In genomic region chr5:66987540-66987939, GRCh38 we compare ENCODE assay signal across 15 cellular contexts.
A peak's percentile ranks its signal among the peaks of the same experiment; 100 is the strongest.
DNase-seq lines count a peak whose midpoint lies in the region; ATAC-seq, FAIRE-seq and TF ChIP-seq lines count a peak whose summit lies in the region.
"Had no signal": no experiment of that assay in that cellular context is flagged by ENCODE, and none has a peak within 500 bp of the region (broad histone marks: within the 10 kb centered on the region; RNA-seq: fewer than 3 reads in every experiment).

No MANE protein-coding gene starts in this region.

- intact Hi-C loops in IMR-90 (cut with micrococcal nuclease), result loop anchor here (1.0 kb wide), 1 partner anchor 27 kb away; no protein-coding TSS in a partner anchor
- intact Hi-C loops in endothelial cell of umbilical vein (cut with micrococcal nuclease), result loop anchor here (1.0 to 5.0 kb wide), 3 partner anchors 105 to 222 kb away; no protein-coding TSS in a partner anchor
- intact Hi-C loops in HepG2 (cut with micrococcal nuclease; ENCODE audit: unreplicated experiment), result loop anchor here (5.0 kb wide), 1 partner anchor 110 kb away; no protein-coding TSS in a partner anchor
- intact Hi-C loops in pancreas (cut with DNase I), result no loop called here

- H3K4me3 Mint-ChIP-seq in WTC11, result no peak overlapping the region
- H3K4me3 Mint-ChIP-seq: CD4-positive, alpha-beta memory T cell had no signal

- BruUV-seq in IMR-90 (replicated peaks; lab: Mats Ljungman, UMichigan) (no TSS peak), endothelial cell of umbilical vein (replicated peaks; lab: Mats Ljungman, UMichigan) (no TSS peak), HepG2 (replicated peaks; lab: Mats Ljungman, UMichigan) (no TSS peak)

- no CpG with 5 or more reads among the region's 3 CpGs for WGBS in IMR-90 (ENCODE audit: extremely low coverage in 2 of 2, insufficient read length in 1 of 2), 2 experiments
- WGBS in HepG2 (ENCODE audit: low lambda C conversion rate), result 52% methylated on average over 3 of the region's 3 CpGs
- WGBS in pancreas, 2 donors, result 38 to 39% methylated on average over 3 of the region's 3 CpGs

- H4K91ac ChIP-seq in IMR-90 (ENCODE audit: insufficient read depth, low read depth, low read length), result no peak overlapping the region

- H3K27ac ChIP-seq in IMR-90 (ENCODE audit: insufficient read depth, low read length) (peak overlapping the region; percentile 32; the same call in 1 of the 2 replicates), endothelial cell of umbilical vein (ENCODE audit: insufficient read depth, low read depth, low read length) (no peak overlapping the region), HepG2 (ENCODE audit: extremely low read length, insufficient read depth, low read length) (no peak overlapping the region), pancreas (no peak overlapping the region)
- H3K27ac ChIP-seq: C4-2B, GM23248 had no signal

- no peak for TF ChIP-seq RAD21 in IMR-90 (IDR thresholded peaks at IDR 0.05; ENCODE audit: low read length)
- no peak for TF ChIP-seq RAD21 in HepG2 (CRISPR knock-in tag; IDR thresholded peaks at IDR 0.05)

- DNase-seq in IMR-90 (no peak), endothelial cell of umbilical vein (ENCODE audit: low read depth, low spot score) (no peak), HepG2 (ENCODE audit: low spot score) (no peak), pancreas (no peak), MV-4-11 (lab: John Stamatoyannopoulos, UW) (no peak), WTC11 (ENCODE audit: low spot score) (no peak), kidney tubule cell (ENCODE audit: low spot score) (no peak)
- DNase-seq: BE2C, DMS153, DMS79 treated with DMSO at 0.1 percent for 48 hours had no signal

- no peak overlapping the region for H3K23ac ChIP-seq in IMR-90 (ENCODE audit: low read depth, low read length)

- H3K4me1 ChIP-seq in IMR-90 (ENCODE audit: control insufficient read depth, insufficient read depth, low read length) (peaks cover 6% of the 10 kb centered on the region), endothelial cell of umbilical vein (ENCODE audit: control insufficient read depth, extremely low read depth, insufficient read depth, low read length) (no peaks in the 10 kb centered on the region), HepG2 (ENCODE audit: insufficient read depth, low read length) (peaks cover 28% of the 10 kb centered on the region), pancreas (peaks cover 0 to 9% (median 0%) of the 10 kb centered on the region in 3 donors)
- H3K4me1 ChIP-seq: BE2C had no signal

- no peaks in the 10 kb centered on the region for H3K27me3 Mint-ChIP-seq in WTC11 (ENCODE audit: low read depth)
- H3K27me3 Mint-ChIP-seq: CD4-positive, alpha-beta memory T cell had no signal

- in situ Hi-C loops in IMR-90 (cut with MboI; ENCODE audit: low sequenced_read_pairs) (no loop called here), HepG2 (cut with HindIII; ENCODE audit: extremely low pct_ligation_motif_present, low pct_unique_long_range_greater_than_20kb) (loop anchor here (10.0 kb wide), 1 partner anchor 217 kb away; no protein-coding TSS in a partner anchor)

- H4K5ac ChIP-seq in IMR-90 (ENCODE audit: low read depth, low read length), result no peak overlapping the region

- POLR2A ChIA-PET in IMR-90 (lab: Charles Lee; ENCODE audit: unreplicated experiment) (no interaction called here), endothelial cell of umbilical vein (lab: Charles Lee) (no interaction called here), HepG2 (lab: Yijun Ruan, JAX) (interaction anchor here (1.0 kb wide), 1 partner anchor 108 kb away, joined by 3 read pairs; no protein-coding TSS in a partner anchor), WTC11 (lab: Charles Lee) (no interaction called here)

- H3K4me3 ChIP-seq in IMR-90 (ENCODE audit: insufficient read depth, low read depth, low read length) (no peak overlapping the region), endothelial cell of umbilical vein (replicated peaks in 1 of 3; ENCODE audit: insufficient read depth in 1 of 3, low read depth in 1 of 3, low read length in 3 of 3) (no peak overlapping the region), HepG2 (replicated peaks in 1 of 3; ENCODE audit: insufficient read depth in 1 of 3, low read depth in 2 of 3, low read length in 3 of 3) (no peak overlapping the region), pancreas (no peak overlapping the region)
- H3K4me3 ChIP-seq: GM23248 had no signal

- no peak overlapping the region for H2AK9ac ChIP-seq in IMR-90 (replicated peaks; ENCODE audit: low read depth, low read length, poor library complexity)

- H2BK5ac ChIP-seq in IMR-90 (ENCODE audit: low read depth, low read length, poor library complexity, severe bottlenecking), result peak overlapping the region; percentile 47

- TF ChIP-seq POLR2A in IMR-90 (IDR thresholded peaks at IDR 0.05; ENCODE audit: low read depth, low read length) (no peak), endothelial cell of umbilical vein (IDR thresholded peaks at IDR 0.05; ENCODE audit: low read depth, low read length) (no peak), HepG2 (IDR thresholded peaks at IDR 0.05; ENCODE audit: insufficient read depth in 1 of 2, low read depth in 2 of 2, low read length in 2 of 2) (no peak)

- no peak overlapping the region for H3K27ac Mint-ChIP-seq in WTC11

- H3K36me3 Mint-ChIP-seq in WTC11, result no peaks in the 10 kb centered on the region
- H3K36me3 Mint-ChIP-seq: CD4-positive, alpha-beta memory T cell had no signal

- no peak overlapping the region for H2BK15ac ChIP-seq in IMR-90 (ENCODE audit: low read depth, low read length)

- no peaks in the 10 kb centered on the region for H3K9me3 Mint-ChIP-seq in WTC11
- H3K9me3 Mint-ChIP-seq: CD4-positive, alpha-beta memory T cell had no signal

- H4K20me1 ChIP-seq in IMR-90 (ENCODE audit: insufficient read depth, low read length), result no peaks in the 10 kb centered on the region
- no peaks in the 10 kb centered on the region for H4K20me1 ChIP-seq in endothelial cell of umbilical vein (replicated peaks; ENCODE audit: control insufficient read depth, extremely low read depth, insufficient read depth, low read length)
- no peaks in the 10 kb centered on the region for H4K20me1 ChIP-seq in HepG2 (ENCODE audit: insufficient read depth, low read length)

- H3K56ac ChIP-seq in IMR-90 (ENCODE audit: extremely low read depth, insufficient read depth, low read length), result no peak overlapping the region

- H3K79me2 ChIP-seq in endothelial cell of umbilical vein (ENCODE audit: control insufficient read depth, insufficient read depth, low read length) (no peaks in the 10 kb centered on the region), HepG2 (ENCODE audit: insufficient read depth, low read length) (no peaks in the 10 kb centered on the region)

- dilution Hi-C loops in IMR-90 (cut with HindIII; ENCODE audit: low sequenced_read_pairs, unreplicated experiment), result no loop called here
- dilution Hi-C loops in endothelial cell of umbilical vein (cut with MboI; ENCODE audit: extremely low pct_ligation_motif_present, low sequenced_read_pairs), result no loop called here

- H3K4ac ChIP-seq in IMR-90 (ENCODE audit: low read depth, low read length), result no peak overlapping the region

- no peak overlapping the region for H2BK20ac ChIP-seq in IMR-90 (ENCODE audit: low read depth, low read length)

- peak; percentile 12 for FAIRE-seq in endothelial cell of umbilical vein (lab: Jason Lieb, UNC)
- no peak for FAIRE-seq in HepG2 (lab: Jason Lieb, UNC)
- FAIRE-seq in pancreas (lab: Jason Lieb, UNC), result peak; percentile 5
- FAIRE-seq: G401.6, GM12891 had no signal

- no peak overlapping the region for H2AFZ ChIP-seq in IMR-90 (replicated peaks; ENCODE audit: low read length, poor library complexity)
- no peak overlapping the region for H2AFZ ChIP-seq in endothelial cell of umbilical vein (ENCODE audit: low read depth, low read length)
- H2AFZ ChIP-seq in HepG2 (ENCODE audit: low read length), result no peak overlapping the region

- no peak overlapping the region for H2AK5ac ChIP-seq in IMR-90 (ENCODE audit: low read depth, low read length)

- H3K9ac ChIP-seq in IMR-90 (ENCODE audit: low read depth, low read length) (no peak overlapping the region), endothelial cell of umbilical vein (replicated peaks; ENCODE audit: extremely low read depth, insufficient read depth, low read length) (no peak overlapping the region), HepG2 (ENCODE audit: insufficient read depth, low read depth, low read length) (no peak overlapping the region)
- H3K9ac ChIP-seq: GM23248 had no signal

- H3K18ac ChIP-seq in IMR-90 (ENCODE audit: low read depth, low read length), result no peak overlapping the region; the same call in 1 of the 2 replicates

- CTCF ChIA-PET in IMR-90 (lab: Yijun Ruan, JAX), result interaction anchor here (0.6 to 1.3 kb wide), 10 partner anchors 11 to 1542 kb away, joined by 3 to 5 read pairs (median 3); no protein-coding TSS in a partner anchor
- CTCF ChIA-PET in endothelial cell of umbilical vein (lab: Charles Lee), result interaction anchor here (0.6 to 4.3 kb wide), 20 partner anchors 9 to 221 kb away, joined by 3 to 21 read pairs (median 4); no protein-coding TSS in a partner anchor
- CTCF ChIA-PET in HepG2 (lab: Yijun Ruan, JAX; ENCODE audit: low intra/inter-chr PET ratio, low total read pairs), result interaction anchor here (1.3 to 1.6 kb wide), 2 partner anchors 162 to 222 kb away, joined by 6 to 9 read pairs; no protein-coding TSS in a partner anchor
- CTCF ChIA-PET in WTC11 (lab: Charles Lee), result interaction anchor here (0.6 to 1.4 kb wide), 6 partner anchors 8 to 162 kb away, joined by 3 read pairs; no protein-coding TSS in a partner anchor

- TF ChIP-seq EP300 in HepG2 (IDR thresholded peaks at IDR 0.05; ENCODE audit: low read depth in 2 of 2, low read length in 2 of 2) (no peak), HepG2 (CRISPR knock-in tag; IDR thresholded peaks at IDR 0.05; ENCODE audit: borderline replicate concordance) (no peak)

- ATAC-seq in IMR-90 (ENCODE audit: low read depth) (no peak), HepG2 (no peak), pancreas (peak in 3 of 4 donors; percentile 11 to 38 (median 28)), WTC11 (no peak)

- H2BK120ac ChIP-seq in IMR-90 (ENCODE audit: low read depth, low read length), result no peak overlapping the region

- H3K36me3 ChIP-seq in IMR-90 (ENCODE audit: control insufficient read depth, insufficient read depth, low read length) (no peaks in the 10 kb centered on the region), endothelial cell of umbilical vein (ENCODE audit: control insufficient read depth in 2 of 2, extremely low read depth in 1 of 2, insufficient read depth in 2 of 2, low read length in 2 of 2) (no peaks in the 10 kb centered on the region), HepG2 (replicated peaks in 1 of 2; ENCODE audit: control insufficient read depth in 1 of 2, insufficient read depth in 2 of 2, low read length in 2 of 2) (no peaks in the 10 kb centered on the region), pancreas (no peaks in the 10 kb centered on the region)
- H3K36me3 ChIP-seq: BE2C had no signal

- H3K9me3 ChIP-seq in IMR-90 (ENCODE audit: control insufficient read depth, insufficient read depth, low read length) (no peaks in the 10 kb centered on the region), endothelial cell of umbilical vein (replicated peaks; ENCODE audit: control insufficient read depth, insufficient read depth, low read length) (no peaks in the 10 kb centered on the region), HepG2 (ENCODE audit: low read length) (no peaks in the 10 kb centered on the region), pancreas (no peaks in the 10 kb centered on the region)
- H3K9me3 ChIP-seq: BE2C had no signal

- TF ChIP-seq CTCF in IMR-90 (conservative IDR thresholded peaks at IDR 0.05; ENCODE audit: low read depth, low read length) (no peak), endothelial cell of umbilical vein (IDR thresholded peaks at IDR 0.05; ENCODE audit: extremely low read depth in 1 of 2, insufficient read depth in 1 of 2, low read depth in 1 of 2, low read length in 2 of 2) (no peak), HepG2 (CRISPR knock-in tag; IDR thresholded peaks at IDR 0.05) (no peak), pancreas (IDR thresholded peaks at IDR 0.05) (no peak), WTC11 (IDR thresholded peaks at IDR 0.05) (no peak)

- H3K9me1 ChIP-seq in IMR-90 (ENCODE audit: insufficient read depth, low read length), result peaks cover 7% of the 10 kb centered on the region; the same call in 1 of the 2 replicates
- H3K9me1 ChIP-seq in endothelial cell of umbilical vein (replicated peaks; ENCODE audit: control insufficient read depth, extremely low read depth, insufficient read depth, low read length), result no peaks in the 10 kb centered on the region

- peaks cover 49% of the 10 kb centered on the region for H3K4me1 Mint-ChIP-seq in WTC11

- H3K27me3 ChIP-seq in IMR-90 (ENCODE audit: control insufficient read depth, insufficient read depth, low read length) (no peaks in the 10 kb centered on the region), endothelial cell of umbilical vein (ENCODE audit: control insufficient read depth in 2 of 2, insufficient read depth in 2 of 2, low read length in 2 of 2) (no peaks in the 10 kb centered on the region), HepG2 (ENCODE audit: control insufficient read depth in 1 of 2, insufficient read depth in 2 of 2, low read length in 2 of 2) (no peaks in the 10 kb centered on the region; a peak in 1 of 5 replicates), pancreas (no peaks in the 10 kb centered on the region)
- H3K27me3 ChIP-seq: BE2C had no signal

- no peak overlapping the region for H3K14ac ChIP-seq in IMR-90 (replicated peaks; ENCODE audit: low read depth, low read length)

- no peak overlapping the region; a peak in 1 of 4 replicates for H4K8ac ChIP-seq in IMR-90 (ENCODE audit: low read depth in 2 of 2, low read length in 2 of 2)

- H3K79me1 ChIP-seq in IMR-90 (ENCODE audit: low read depth in 1 of 2, low read length in 2 of 2), result no peaks in the 10 kb centered on the region

- H3K4me2 ChIP-seq in IMR-90 (ENCODE audit: low read depth, low read length) (no peak overlapping the region), endothelial cell of umbilical vein (ENCODE audit: insufficient read depth, low read length) (no peak overlapping the region), HepG2 (ENCODE audit: low read depth, low read length) (peak overlapping the region; percentile 21; the same call in 1 of the 2 replicates)

Comparison
In these comparisons a context has a peak if more than half of its experiments do, and no peak if none do; other contexts are left out.
1. ATAC-seq: peak in pancreas (3 of 4); none in IMR-90 (single experiment), HepG2 (single experiment) and WTC11 (single experiment).
2. intact Hi-C loops: an anchor here in IMR-90 (1.0 kb wide), endothelial cell of umbilical vein (1.0 to 5.0 kb wide) and HepG2 (5.0 kb wide); none called in pancreas.